In genomic region chr11:19715373-19715772, GRCh38 we compare ENCODE assay signal across 12 cellular contexts. TPM values are rescaled to one million over a fixed set of nuclear protein-coding genes. Genes with fewer than 3 reads are reported as not detected.
DNase-seq lines count a peak whose midpoint lies in the region; ATAC-seq, FAIRE-seq and TF ChIP-seq lines count a peak whose summit lies in the region.
"Had no signal": no experiment of that assay in that cellular context is flagged by ENCODE, and none has a peak within 500 bp of the region (broad histone marks: within the 10 kb centered on the region; RNA-seq: fewer than 3 reads in every experiment).

No MANE protein-coding gene starts in this region.

- TF ChIP-seq CTCF in coronary artery (IDR thresholded peaks at IDR 0.05), result no peak

- CTCF ChIA-PET in naive thymus-derived CD4-positive, alpha-beta T cell (lab: Charles Lee), result no interaction called here
- CTCF ChIA-PET in activated CD4-positive, alpha-beta T cell treated with anti-CD3 and anti-CD28 coated beads for 36 hours (lab: Charles Lee), result interaction anchor here (0.6 kb wide), 1 partner anchor 150 kb away, joined by 3 read pairs; no protein-coding TSS in a partner anchor

- POLR2A ChIA-PET in naive thymus-derived CD4-positive, alpha-beta T cell (lab: Charles Lee), result no interaction called here
- POLR2A ChIA-PET in activated CD4-positive, alpha-beta T cell treated with anti-CD3 and anti-CD28 coated beads for 36 hours (lab: Charles Lee), result no interaction called here

- H3K36me3 Mint-ChIP-seq in naive thymus-derived CD4-positive, alpha-beta T cell, result peaks cover 0 to 2% (median 0%) of the 10 kb centered on the region in 5 donors
- H3K36me3 Mint-ChIP-seq in activated CD4-positive, alpha-beta T cell treated with anti-CD3 and anti-CD28 coated beads for 36 hours (ENCODE audit: low read depth), result no peaks in the 10 kb centered on the region

- H3K9me3 Mint-ChIP-seq in naive thymus-derived CD4-positive, alpha-beta T cell, result peaks cover 0 to 3% (median 0%) of the 10 kb centered on the region in 11 donors
- no peaks in the 10 kb centered on the region for H3K9me3 Mint-ChIP-seq in activated CD4-positive, alpha-beta T cell treated with anti-CD3 and anti-CD28 coated beads for 36 hours (ENCODE audit: low read depth)
- H3K9me3 Mint-ChIP-seq: IgD-negative memory B cell had no signal

- H3K27me3 Mint-ChIP-seq in naive thymus-derived CD4-positive, alpha-beta T cell, result peaks cover 23 to 75% (median 37%) of the 10 kb centered on the region in 5 donors
- peaks cover 40% of the 10 kb centered on the region for H3K27me3 Mint-ChIP-seq in activated CD4-positive, alpha-beta T cell treated with anti-CD3 and anti-CD28 coated beads for 36 hours

- peak; percentile 26 for FAIRE-seq in HTR-8/SVneo (lab: Jason Lieb, UNC)
- FAIRE-seq: colon had no signal

- no peaks in the 10 kb centered on the region for H3K27me3 ChIP-seq in ACC112 (ENCODE audit: insufficient read depth, low read length)
- H3K27me3 ChIP-seq in naive thymus-derived CD4-positive, alpha-beta T cell (ENCODE audit: control insufficient read depth in 2 of 2, insufficient read depth in 2 of 2, low read length in 2 of 2), result peaks cover 14% of the 10 kb centered on the region in 2 donors
- H3K27me3 ChIP-seq in H7 (ENCODE audit: control insufficient read depth, insufficient read depth, low read length), result peaks cover 36% of the 10 kb centered on the region

- peak overlapping the region in 9 of 10 donors; percentile 43 to 96 (median 76) for H3K4me3 Mint-ChIP-seq in naive thymus-derived CD4-positive, alpha-beta T cell
- H3K4me3 Mint-ChIP-seq in activated CD4-positive, alpha-beta T cell treated with anti-CD3 and anti-CD28 coated beads for 36 hours, result no peak overlapping the region

- H3K4me3 ChIP-seq in ACC112 (ENCODE audit: low read depth, low read length) (peak overlapping the region; percentile 82), coronary artery (peak overlapping the region; percentile 97), H7 (ENCODE audit: insufficient read depth, low read depth, low read length) (no peak overlapping the region)
- H3K4me3 ChIP-seq in naive thymus-derived CD4-positive, alpha-beta T cell (ENCODE audit: low read length), result no peak overlapping the region

- H3K27ac Mint-ChIP-seq in naive thymus-derived CD4-positive, alpha-beta T cell, result no peak overlapping the region
- no peak overlapping the region for H3K27ac Mint-ChIP-seq in activated CD4-positive, alpha-beta T cell treated with anti-CD3 and anti-CD28 coated beads for 36 hours

- H3K79me2 ChIP-seq in ACC112 (ENCODE audit: control insufficient read depth, insufficient read depth, low read length, unreplicated experiment), result peaks cover 94% of the 10 kb centered on the region

- H3K27ac ChIP-seq in ACC112 (ENCODE audit: low read depth, low read length), result peak overlapping the region; percentile 95
- peak overlapping the region; percentile 97 to 98 for H3K27ac ChIP-seq in coronary artery
- H3K27ac ChIP-seq in naive thymus-derived CD4-positive, alpha-beta T cell (ENCODE audit: low read depth, low read length), result no peak overlapping the region

- peak; percentile 57 for DNase-seq in HTR-8/SVneo (ENCODE audit: insufficient read length, low spot score)
- no peak for DNase-seq in coronary artery (ENCODE audit: low spot score)
- DNase-seq in naive thymus-derived CD4-positive, alpha-beta T cell, result no peak
- DNase-seq in central memory CD4-positive, alpha-beta T cell, result no peak
- DNase-seq in H7, result no peak
- DNase-seq in activated CD4-positive, alpha-beta T cell treated with anti-CD3 and anti-CD28 coated beads for 36 hours, result no peak
- no peak for DNase-seq in NCI-H748 treated with DMSO at 0.1 percent for 48 hours (lab: John Stamatoyannopoulos, UW)
- DNase-seq: COR-L47, SIG-M5 had no signal

- peaks cover 6 to 27% (median 24%) of the 10 kb centered on the region in 7 donors for H3K4me1 Mint-ChIP-seq in naive thymus-derived CD4-positive, alpha-beta T cell
- H3K4me1 Mint-ChIP-seq in activated CD4-positive, alpha-beta T cell treated with anti-CD3 and anti-CD28 coated beads for 36 hours, result peaks cover 26% of the 10 kb centered on the region

- H3K9me3 ChIP-seq in naive thymus-derived CD4-positive, alpha-beta T cell (ENCODE audit: control insufficient read depth in 2 of 3, low read length in 3 of 3), result no peaks in the 10 kb centered on the region

- H2AFZ ChIP-seq in ACC112 (ENCODE audit: low read length, unreplicated experiment), result no peak overlapping the region

- intact Hi-C loops in naive thymus-derived CD4-positive, alpha-beta T cell (cut with micrococcal nuclease), result loop anchor here (10.0 kb wide), 4 partner anchors 649 to 1701 kb away; partner anchors contain the start of genes HTATIP2 (in 1 of the 2), LDHA (in 1 of the 2), SAAL1 (in 1 of the 2) and SERGEF (in 1 of the 2)
- intact Hi-C loops in activated CD4-positive, alpha-beta T cell treated with anti-CD3 and anti-CD28 coated beads for 36 hours (cut with DNase I, micrococcal nuclease), result loop anchor here in 1 of 2 experiments (10.0 kb wide), 1 partner anchor 271 kb away; no protein-coding TSS in a partner anchor

- H3K36me3 ChIP-seq in ACC112 (ENCODE audit: insufficient read depth, low read length), result peaks cover 15% of the 10 kb centered on the region
- H3K36me3 ChIP-seq in naive thymus-derived CD4-positive, alpha-beta T cell (ENCODE audit: control insufficient read depth in 2 of 3, insufficient read depth in 3 of 3, low read length in 3 of 3), result no peaks in the 10 kb centered on the region
- no peaks in the 10 kb centered on the region for H3K36me3 ChIP-seq in H7 (replicated peaks; ENCODE audit: control insufficient read depth, insufficient read depth, low read length)

- no peak for ATAC-seq in naive thymus-derived CD4-positive, alpha-beta T cell
- no peak for ATAC-seq in activated CD4-positive, alpha-beta T cell treated with anti-CD3 and anti-CD28 coated beads for 36 hours

- peaks cover 59% of the 10 kb centered on the region for H3K4me1 ChIP-seq in ACC112 (ENCODE audit: control insufficient read depth, insufficient read depth, low read length, unreplicated experiment)
- peaks cover 14 to 18% of the 10 kb centered on the region in 2 donors for H3K4me1 ChIP-seq in naive thymus-derived CD4-positive, alpha-beta T cell (ENCODE audit: control insufficient read depth in 2 of 2, insufficient read depth in 2 of 2, low read length in 2 of 2)

RNA-seq across cellular contexts. Expression of gene NAV2, which starts 2.7 kb away (rescaled TPM):
- total RNA-seq in naive thymus-derived CD4-positive, alpha-beta T cell, result 1 to 10 TPM in 2 of 5 experiments, under 1 TPM in 3; 0.24 to 2.2 (median 0.48) TPM
- not detected for polyA plus RNA-seq in naive thymus-derived CD4-positive, alpha-beta T cell
- total RNA-seq in H7 (2014; rRNA removed; shearing (Covaris generic)), result 11.1 and 12.3 TPM in 2 replicates
- total RNA-seq in activated CD4-positive, alpha-beta T cell treated with anti-CD3 and anti-CD28 coated beads for 36 hours, result under 1 TPM; 0.54 to 0.55 TPM

Comparison
In these comparisons a context has a peak if more than half of its experiments do, and no peak if none do; other contexts are left out.
1. H3K4me3 ChIP-seq: peak in ACC112 (single experiment) and coronary artery (single experiment); none in naive thymus-derived CD4-positive, alpha-beta T cell (single experiment) and H7 (single experiment).